In the genomic region with DNA sequence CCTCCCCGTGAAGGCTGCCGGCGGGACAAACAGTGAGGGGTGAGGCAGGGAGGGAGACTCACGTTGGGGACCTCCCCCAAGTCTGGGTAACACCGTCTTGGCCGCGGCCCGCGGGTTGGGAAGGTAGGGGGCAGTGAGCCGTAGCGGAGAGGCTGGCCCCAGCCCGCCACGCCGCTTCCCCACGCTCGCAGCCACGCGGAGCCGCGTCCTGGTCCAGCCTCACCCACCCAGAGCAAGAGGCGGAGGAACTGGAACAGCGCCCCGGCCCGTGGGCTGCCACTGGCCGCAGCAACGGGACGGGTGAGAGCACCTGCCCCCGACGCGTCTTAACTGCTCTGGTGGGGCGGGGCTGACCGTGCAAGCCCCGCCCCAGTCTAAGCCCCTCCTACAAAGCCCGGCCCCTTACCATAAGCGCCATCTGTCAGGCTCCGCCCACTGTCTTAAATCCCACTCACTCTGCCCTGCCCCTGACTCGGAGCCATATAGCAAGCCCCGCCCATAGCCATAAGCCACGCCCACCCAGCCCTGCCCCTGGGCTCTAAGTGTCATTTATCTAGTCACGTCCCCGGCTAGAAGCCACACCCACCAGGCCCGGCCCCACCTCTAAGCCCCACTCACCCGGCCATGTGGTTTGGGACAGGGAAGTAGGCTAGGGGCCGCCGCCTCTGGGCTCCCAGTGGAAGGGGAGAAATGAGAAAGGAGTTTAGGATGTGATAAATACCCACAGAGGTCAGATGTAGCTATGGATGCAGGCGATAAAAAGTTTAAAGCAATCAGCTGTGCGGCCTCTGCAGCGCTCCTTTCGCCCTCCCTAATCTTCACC, we compare ENCODE assay signal across 8 cellular contexts. TPM values are rescaled to one million over a fixed set of nuclear protein-coding genes. Genes with fewer than 3 reads are reported as not detected.
DNase-seq lines count a peak whose midpoint lies in the region; ATAC-seq, FAIRE-seq and TF ChIP-seq lines count a peak whose summit lies in the region.

No MANE protein-coding gene starts in this region.

- H3K4me2 ChIP-seq in endothelial cell of umbilical vein (ENCODE audit: insufficient read depth, low read length): peak overlapping the region; percentile 36

- H3K79me2 ChIP-seq in endothelial cell of umbilical vein (ENCODE audit: control insufficient read depth, insufficient read depth, low read length): no peaks in the 10 kb centered on the region

- peak; percentile 80 for FAIRE-seq in endothelial cell of umbilical vein (lab: Jason Lieb, UNC)

- CTCF ChIA-PET in endothelial cell of umbilical vein (lab: Charles Lee): no interaction called here

- TF ChIP-seq POLR2A in endothelial cell of umbilical vein (IDR thresholded peaks at IDR 0.05; ENCODE audit: low read depth, low read length): no peak

- H3K4me1 ChIP-seq in endothelial cell of umbilical vein (ENCODE audit: control insufficient read depth, extremely low read depth, insufficient read depth, low read length): peaks cover 5% of the 10 kb centered on the region
- H3K4me1 ChIP-seq in mesodermal cell (ENCODE audit: control insufficient read depth, insufficient read depth, low read length, poor library complexity, severe bottlenecking): no peaks in the 10 kb centered on the region

- peak; percentile 83 for ATAC-seq in HG03432 (IDR thresholded peaks at IDR 0.05; ENCODE audit: unreplicated experiment)

- WGBS in mesodermal cell (ENCODE audit: insufficient coverage in 2 of 2), 2 experiments: 14 to 16% methylated on average over 28 to 29 of the region's 49 CpGs

- H3K9ac ChIP-seq in endothelial cell of umbilical vein (replicated peaks; ENCODE audit: extremely low read depth, insufficient read depth, low read length): no peak overlapping the region

- no TSS peak for BruUV-seq in endothelial cell of umbilical vein (replicated peaks; lab: Mats Ljungman, UMichigan)

- H3K4me3 ChIP-seq in endothelial cell of umbilical vein (replicated peaks in 1 of 3; ENCODE audit: insufficient read depth in 1 of 3, low read depth in 1 of 3, low read length in 3 of 3): no peak overlapping the region
- H3K4me3 ChIP-seq in mesodermal cell (ENCODE audit: extremely low read depth, insufficient read depth, low read length, poor library complexity, severe bottlenecking): peak overlapping the region; percentile 16

- no peaks in the 10 kb centered on the region for H3K9me1 ChIP-seq in endothelial cell of umbilical vein (replicated peaks; ENCODE audit: control insufficient read depth, extremely low read depth, insufficient read depth, low read length)

- H4K20me1 ChIP-seq in endothelial cell of umbilical vein (replicated peaks; ENCODE audit: control insufficient read depth, extremely low read depth, insufficient read depth, low read length): no peaks in the 10 kb centered on the region

- H3K9me3 ChIP-seq in endothelial cell of umbilical vein (replicated peaks; ENCODE audit: control insufficient read depth, insufficient read depth, low read length): no peaks in the 10 kb centered on the region
- no peaks in the 10 kb centered on the region for H3K9me3 ChIP-seq in mesodermal cell (ENCODE audit: control insufficient read depth, low read length)

- H2AFZ ChIP-seq in endothelial cell of umbilical vein (ENCODE audit: low read depth, low read length): peak overlapping the region; percentile 94

- TF ChIP-seq CTCF in AG09319 (IDR thresholded peaks at IDR 0.05; ENCODE audit: low read depth, low read length) (no peak), endothelial cell of umbilical vein (IDR thresholded peaks at IDR 0.05; ENCODE audit: extremely low read depth in 1 of 2, insufficient read depth in 1 of 2, low read depth in 1 of 2, low read length in 2 of 2) (no peak)

- H3K27ac ChIP-seq in endothelial cell of umbilical vein (ENCODE audit: insufficient read depth, low read depth, low read length) (no peak overlapping the region), mesodermal cell (ENCODE audit: low read depth, low read length, severe bottlenecking) (no peak overlapping the region)

- POLR2A ChIA-PET in endothelial cell of umbilical vein (lab: Charles Lee): interaction anchor here (0.6 kb wide), 1 partner anchor 1082 kb away, joined by 4 read pairs; no protein-coding TSS in a partner anchor

- H3K27me3 ChIP-seq in endothelial cell of umbilical vein (ENCODE audit: control insufficient read depth in 2 of 2, insufficient read depth in 2 of 2, low read length in 2 of 2): no peaks in the 10 kb centered on the region

- dilution Hi-C loops in endothelial cell of umbilical vein (cut with MboI; ENCODE audit: extremely low pct_ligation_motif_present, low sequenced_read_pairs): no loop called here

- DNase-seq in AG09319 (ENCODE audit: extremely low read depth, low read depth) (peak; percentile 4), GM19238 (ENCODE audit: insufficient read length, low spot score) (peak; percentile 83), NCI-H82 (lab: John Stamatoyannopoulos, UW) (peak; percentile 99), endothelial cell of umbilical vein (ENCODE audit: low read depth, low spot score) (peak; percentile 81)
- DNase-seq in activated CD8-positive, alpha-beta memory T cell treated with anti-CD3 and anti-CD28 coated beads for 48 hours (ENCODE audit: low read depth in 2 of 3, low spot score in 2 of 3): peak; percentile 78 to 93 (median 83)
- DNase-seq in stimulated activated CD8-positive, alpha-beta memory T cell treated with anti-CD3 and anti-CD28 coated beads, Interleukin-15, amount 100 ng/mL, for 48 hours (ENCODE audit: low read depth in 2 of 2): peak; percentile 84 to 93

- intact Hi-C loops in endothelial cell of umbilical vein (cut with micrococcal nuclease): no loop called here

- H3K36me3 ChIP-seq in endothelial cell of umbilical vein (ENCODE audit: control insufficient read depth in 2 of 2, extremely low read depth in 1 of 2, insufficient read depth in 2 of 2, low read length in 2 of 2) (no peaks in the 10 kb centered on the region), mesodermal cell (ENCODE audit: control insufficient read depth, insufficient read depth, low read length) (no peaks in the 10 kb centered on the region)

TF ChIP-seq in endothelial cell of umbilical vein, 7 proteins besides CTCF, POLR2A, EP300 and RAD21:
- TF ChIP-seq FOS (IDR thresholded peaks at IDR 0.05; ENCODE audit: borderline replicate concordance, insufficient read depth, low read length) (no peak), POLR2AphosphoS5 (IDR thresholded peaks at IDR 0.05; ENCODE audit: insufficient read depth, low read depth, low read length) (no peak), GATA2 (IDR thresholded peaks at IDR 0.05; ENCODE audit: insufficient read depth, insufficient read length, low read depth, low read length) (no peak), MYC (IDR thresholded peaks at IDR 0.05; ENCODE audit: low read depth, low read length) (no peak), EZH2 (IDR thresholded peaks at IDR 0.05; ENCODE audit: borderline replicate concordance, low read depth, low read length, severe bottlenecking) (no peak), JUN (IDR thresholded peaks at IDR 0.05; ENCODE audit: borderline replicate concordance, insufficient read depth, insufficient read length, low read depth) (no peak)
- TF ChIP-seq, protein P1, sequence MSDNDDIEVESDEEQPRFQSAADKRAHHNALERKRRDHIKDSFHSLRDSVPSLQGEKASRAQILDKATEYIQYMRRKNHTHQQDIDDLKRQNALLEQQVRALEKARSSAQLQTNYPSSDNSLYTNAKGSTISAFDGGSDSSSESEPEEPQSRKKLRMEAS (IDR thresholded peaks at IDR 0.05; ENCODE audit: insufficient read depth, insufficient read length): no peak

RNA-seq across cellular contexts. Expression of a gene that starts 2.1 kb away (rescaled TPM):
- total RNA-seq in endothelial cell of umbilical vein: not detected in 2 replicates
- not detected in 2 replicates for polyA plus RNA-seq in endothelial cell of umbilical vein
- polyA plus RNA-seq in endothelial cell of umbilical vein (2011; cell fraction: cytosol; rRNA removed): not detected in 2 replicates
- not detected in 2 replicates for polyA plus RNA-seq in endothelial cell of umbilical vein (2011; cell fraction: nucleus; rRNA removed)
- not detected in 2 replicates for polyA plus RNA-seq in endothelial cell of umbilical vein (2012)
- polyA minus RNA-seq in endothelial cell of umbilical vein: not detected in 2 replicates
- not detected for polyA minus RNA-seq in endothelial cell of umbilical vein (2011; cell fraction: cytosol; rRNA and poly(A)+ RNA removed)
- not detected in 2 replicates for polyA minus RNA-seq in endothelial cell of umbilical vein (2011; cell fraction: nucleus; rRNA and poly(A)+ RNA removed)
- not detected for polyA plus RNA-seq in mesodermal cell (2013, experiment 1 of 2)
- polyA plus RNA-seq in mesodermal cell (2013, experiment 2 of 2): not detected

RNA-seq across cellular contexts. Expression of a gene that starts 45.0 kb away (rescaled TPM):
- 124 and 134 TPM in 2 replicates for total RNA-seq in endothelial cell of umbilical vein
- 40.6 and 46.8 TPM in 2 replicates for polyA plus RNA-seq in endothelial cell of umbilical vein
- polyA plus RNA-seq in endothelial cell of umbilical vein (2011; cell fraction: cytosol; rRNA removed): 81.9 and 87.1 TPM in 2 replicates
- 53.0 and 54.8 TPM in 2 replicates for polyA plus RNA-seq in endothelial cell of umbilical vein (2011; cell fraction: nucleus; rRNA removed)
- 81.3 and 98.4 TPM in 2 replicates for polyA plus RNA-seq in endothelial cell of umbilical vein (2012)
- polyA minus RNA-seq in endothelial cell of umbilical vein: 58.4 and 61.1 TPM in 2 replicates
- polyA minus RNA-seq in endothelial cell of umbilical vein (2011; cell fraction: cytosol; rRNA and poly(A)+ RNA removed): 37.9 TPM
- polyA minus RNA-seq in endothelial cell of umbilical vein (2011; cell fraction: nucleus; rRNA and poly(A)+ RNA removed): 17.2 and 19.3 TPM in 2 replicates
- polyA plus RNA-seq in mesodermal cell (2013, experiment 1 of 2): 135 TPM
- polyA plus RNA-seq in mesodermal cell (2013, experiment 2 of 2): 121 TPM

Comparison
In these comparisons a context has a peak if more than half of its experiments do, and no peak if none do; other contexts are left out.
1. DNase-seq: peak in every context shown above with its lines; median percentile 99 in NCI-H82; 88 in stimulated activated CD8-positive, alpha-beta memory T cell treated with anti-CD3 and anti-CD28 coated beads, Interleukin-15, amount 100 ng/mL, for 48 hours; 83 in GM19238; 83 in activated CD8-positive, alpha-beta memory T cell treated with anti-CD3 and anti-CD28 coated beads for 48 hours; 81 in endothelial cell of umbilical vein; 4 in AG09319.